Comparison of ENCODE assay signal across 8 cellular contexts in genomic region chr3:8769088-8769822, GRCh38.
DNase-seq lines count a peak whose midpoint lies in the region; ATAC-seq and TF ChIP-seq lines count a peak whose summit lies in the region.

OXTR (minus strand) TSS chr3:8769613; CDS start chr3:8768187, 1,426 bp downstream.

- H3K9me3 ChIP-seq in mucosa of rectum (ENCODE audit: control insufficient read depth in 2 of 2, low read length in 2 of 2) = no peaks in the 10 kb centered on the region

- no peaks in the 10 kb centered on the region for H3K9me3 Mint-ChIP-seq in stimulated activated effector memory CD8-positive, alpha-beta T cell treated with anti-CD3 and anti-CD28 coated beads, Interleukin-12 subunit alpha, Interleukin-12 subunit beta, amount 100 ng/mL, for 72 hours

- ATAC-seq in GM18520 (IDR thresholded peaks at IDR 0.05; ENCODE audit: unreplicated experiment) (peak; percentile 83), HG03025 (IDR thresholded peaks at IDR 0.05; ENCODE audit: low FRiP score, unreplicated experiment) (peak; percentile 79)
- ATAC-seq in stimulated activated effector memory CD8-positive, alpha-beta T cell treated with anti-CD3 and anti-CD28 coated beads, Interleukin-12 subunit alpha, Interleukin-12 subunit beta, amount 100 ng/mL, for 72 hours = peak; percentile 81

- H3K4me3 Mint-ChIP-seq in stimulated activated effector memory CD8-positive, alpha-beta T cell treated with anti-CD3 and anti-CD28 coated beads, Interleukin-12 subunit alpha, Interleukin-12 subunit beta, amount 100 ng/mL, for 72 hours = peak within 1 kb of the TSS; percentile 31

- no peak within 1 kb of the TSS for H3K9ac ChIP-seq in mucosa of rectum (ENCODE audit: low read depth in 1 of 2, low read length in 2 of 2)

- TF ChIP-seq CTCF in AG10803 (conservative IDR thresholded peaks at IDR 0.05; ENCODE audit: low read length) (peak; percentile 88), epithelial cell of esophagus (IDR thresholded peaks at IDR 0.05; ENCODE audit: insufficient read depth, low read depth, low read length, missing control alignments) (peak; percentile 80)

- no peaks in the 10 kb centered on the region for H3K36me3 Mint-ChIP-seq in stimulated activated effector memory CD8-positive, alpha-beta T cell treated with anti-CD3 and anti-CD28 coated beads, Interleukin-12 subunit alpha, Interleukin-12 subunit beta, amount 100 ng/mL, for 72 hours

- peaks cover 8% of the 10 kb centered on the region in 2 donors for H3K4me1 ChIP-seq in mucosa of rectum (ENCODE audit: control insufficient read depth in 2 of 2, insufficient read depth in 2 of 2, low read length in 2 of 2)

- H3K4me1 Mint-ChIP-seq in stimulated activated effector memory CD8-positive, alpha-beta T cell treated with anti-CD3 and anti-CD28 coated beads, Interleukin-12 subunit alpha, Interleukin-12 subunit beta, amount 100 ng/mL, for 72 hours = peaks cover 14% of the 10 kb centered on the region

- H3K4me3 ChIP-seq in AG10803 (ENCODE audit: low read length) (peak within 1 kb of the TSS; percentile 89), epithelial cell of esophagus (ENCODE audit: low read length) (peak within 1 kb of the TSS; percentile 38), mucosa of rectum (ENCODE audit: low read length in 2 of 2) (peak within 1 kb of the TSS; percentile 46 to 48)

- no peaks in the 10 kb centered on the region for H3K36me3 ChIP-seq in mucosa of rectum (ENCODE audit: control insufficient read depth in 2 of 2, insufficient read depth in 2 of 2, low read length in 2 of 2)

- no peak within 1 kb of the TSS for H3K27ac Mint-ChIP-seq in stimulated activated effector memory CD8-positive, alpha-beta T cell treated with anti-CD3 and anti-CD28 coated beads, Interleukin-12 subunit alpha, Interleukin-12 subunit beta, amount 100 ng/mL, for 72 hours

- DNase-seq in AG10803 (ENCODE audit: low read depth) = peak; percentile 88
- DNase-seq in NCI-H2196 treated with DMSO at 0.1 percent for 48 hours (lab: John Stamatoyannopoulos, UW; ENCODE audit: unreplicated experiment) = peak; percentile 7
- peak; percentile 33 to 60 (median 47) for DNase-seq in activated CD8-positive, alpha-beta memory T cell treated with anti-CD3 and anti-CD28 coated beads for 48 hours (ENCODE audit: low read depth in 2 of 3, low spot score in 2 of 3)
- DNase-seq in epithelial cell of esophagus (ENCODE audit: low read depth) = peak; percentile 69
- peak; percentile 58 to 81 for DNase-seq in stimulated activated effector memory CD8-positive, alpha-beta T cell treated with anti-CD3 and anti-CD28 coated beads, Interleukin-12 subunit alpha, Interleukin-12 subunit beta, amount 100 ng/mL, for 72 hours (ENCODE audit: low spot score in 2 of 2)

- H3K27me3 ChIP-seq in mucosa of rectum (ENCODE audit: control insufficient read depth in 2 of 2, insufficient read depth in 2 of 2, low read length in 2 of 2) = peaks cover 30 to 32% of the 10 kb centered on the region in 2 donors

- H3K27ac ChIP-seq in mucosa of rectum (ENCODE audit: low read depth in 2 of 2, low read length in 2 of 2) = no peak within 1 kb of the TSS

Comparison
In these comparisons a context has a peak if more than half of its experiments do, and no peak if none do; other contexts are left out.
1. DNase-seq: peak in every context shown above with its lines; median percentile 88 in AG10803; 70 in stimulated activated effector memory CD8-positive, alpha-beta T cell treated with anti-CD3 and anti-CD28 coated beads, Interleukin-12 subunit alpha, Interleukin-12 subunit beta, amount 100 ng/mL, for 72 hours; 69 in epithelial cell of esophagus; 47 in activated CD8-positive, alpha-beta memory T cell treated with anti-CD3 and anti-CD28 coated beads for 48 hours; 7 in NCI-H2196 treated with DMSO at 0.1 percent for 48 hours.
2. H3K4me3 ChIP-seq: peak in every context shown above with its lines; median percentile 89 in AG10803; 47 in mucosa of rectum; 38 in epithelial cell of esophagus.